ENCODE assay signal across 23 cellular contexts in the genomic region with DNA sequence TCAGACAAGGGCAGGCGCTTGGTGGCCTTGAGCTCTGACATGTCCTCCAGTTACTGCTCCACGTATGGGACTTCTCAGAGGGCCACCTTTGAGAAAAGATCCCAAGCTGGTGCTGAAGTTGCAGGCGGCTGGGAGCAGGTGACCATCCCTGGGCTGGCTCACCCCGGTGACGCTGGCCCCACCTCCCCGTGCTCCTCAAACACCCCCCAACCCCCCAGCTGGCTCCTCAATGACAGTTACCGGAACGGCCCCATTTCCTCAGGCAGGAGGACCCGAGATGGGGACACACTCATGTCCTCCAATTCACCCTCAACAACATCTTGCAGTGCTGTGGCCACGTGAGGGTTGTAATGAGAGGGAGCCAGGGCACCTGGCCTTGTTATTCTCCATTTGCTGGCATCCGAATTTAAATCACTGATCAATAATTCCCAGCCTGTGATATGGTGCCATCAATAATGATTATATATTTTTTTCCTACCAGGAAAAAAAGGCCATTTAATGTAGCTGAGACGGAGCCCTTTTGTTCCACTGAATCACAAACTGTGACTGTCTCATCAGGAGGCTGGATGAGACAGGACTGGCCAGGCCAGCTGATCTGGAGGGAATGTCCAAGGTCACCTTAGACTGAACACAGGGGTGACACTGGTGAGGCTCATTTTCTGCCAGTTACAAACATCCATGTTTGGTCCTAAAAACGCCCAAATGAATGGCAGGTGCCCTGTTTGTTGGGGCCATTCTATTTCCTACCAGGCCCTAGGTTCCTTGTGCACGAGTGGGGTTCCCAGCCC.
"Had no signal": no experiment of that assay in that cellular context is flagged by ENCODE, and none has a peak within 500 bp of the region (broad histone marks: within the 10 kb centered on the region; RNA-seq: fewer than 3 reads in every experiment).

No MANE protein-coding gene starts in this region.

- DNase-seq: hippocampal formation; left colon; left lung; midbrain; naive thymus-derived CD4-positive, alpha-beta T cell; occipital lobe; ovary; right lobe of liver; stimulated activated CD4-positive, alpha-beta T cell treated with anti-CD3 and anti-CD28 coated beads, Interleukin-12 subunit alpha, Interleukin-12 subunit beta, amount 100 ng/mL, for 4 hours; stimulated activated CD4-positive, alpha-beta T cell treated with anti-CD3 and anti-CD28 coated beads, Interleukin-15, amount 100 ng/mL, for 24 hours; stimulated activated CD4-positive, alpha-beta T cell treated with anti-CD3 and anti-CD28 coated beads, Interleukin-2, amount 100 ng/mL, for 24 hours; stimulated activated CD4-positive, alpha-beta T cell treated with anti-CD3 and anti-CD28 coated beads, Interleukin-4, amount 100 ng/mL, for 1 hour; stimulated activated naive CD4-positive, alpha-beta T cell; substantia nigra; uterus had no signal

- H3K9me3 ChIP-seq: left lung, mucosa of descending colon, ovary, right atrium auricular region, right lobe of liver, tibial nerve, uterus had no signal

- H3K36me3 ChIP-seq: ovary, right lobe of liver, uterus had no signal

- H3K9me3 Mint-ChIP-seq: memory B cell; naive thymus-derived CD4-positive, alpha-beta T cell; natural killer cell treated with Interleukin-12 subunit alpha and Interleukin-12 subunit beta and Interleukin-15 and Interleukin-18, amount 100 ng/mL, for 72 hours; stimulated activated naive CD8-positive, alpha-beta T cell treated with anti-CD3 and anti-CD28 coated beads, Interleukin-15, Interleukin-2, amounts not matched to agents 100 ng/mL and 50 ng/mL, for 24 hours; type B pancreatic cell had no signal

- H3K27me3 ChIP-seq: left lung, ovary, right atrium auricular region, right lobe of liver, tibial nerve, uterus had no signal

- H3K27me3 Mint-ChIP-seq: memory B cell, type B pancreatic cell had no signal

- H3K4me3 ChIP-seq: left lung, mucosa of descending colon, ovary, right atrium auricular region, smooth muscle cell, tibial nerve, uterus had no signal

- H3K4me2 ChIP-seq: smooth muscle cell had no signal

- H3K36me3 Mint-ChIP-seq: naive thymus-derived CD4-positive, alpha-beta T cell; natural killer cell treated with Interleukin-12 subunit alpha and Interleukin-12 subunit beta and Interleukin-15 and Interleukin-18, amount 100 ng/mL, for 72 hours had no signal

- H3K4me3 Mint-ChIP-seq: memory B cell; naive thymus-derived CD4-positive, alpha-beta T cell; natural killer cell treated with Interleukin-12 subunit alpha and Interleukin-12 subunit beta and Interleukin-15 and Interleukin-18, amount 100 ng/mL, for 72 hours; stimulated activated naive CD8-positive, alpha-beta T cell treated with anti-CD3 and anti-CD28 coated beads, Interleukin-15, Interleukin-2, amounts not matched to agents 100 ng/mL and 50 ng/mL, for 24 hours; type B pancreatic cell had no signal

- H3K4me1 ChIP-seq: uterus had no signal

- H3K27ac ChIP-seq: left lung, right atrium auricular region, tibial nerve, uterus had no signal

- H3K27ac Mint-ChIP-seq: memory B cell; naive thymus-derived CD4-positive, alpha-beta T cell; natural killer cell treated with Interleukin-12 subunit alpha and Interleukin-12 subunit beta and Interleukin-15 and Interleukin-18, amount 100 ng/mL, for 72 hours; stimulated activated naive CD8-positive, alpha-beta T cell treated with anti-CD3 and anti-CD28 coated beads, Interleukin-15, Interleukin-2, amounts not matched to agents 100 ng/mL and 50 ng/mL, for 24 hours; type B pancreatic cell had no signal

- ATAC-seq: left colon; left lung; mucosa of descending colon; naive thymus-derived CD4-positive, alpha-beta T cell had no signal
